Comparison of ENCODE assay signal across 16 cellular contexts in the genomic region with DNA sequence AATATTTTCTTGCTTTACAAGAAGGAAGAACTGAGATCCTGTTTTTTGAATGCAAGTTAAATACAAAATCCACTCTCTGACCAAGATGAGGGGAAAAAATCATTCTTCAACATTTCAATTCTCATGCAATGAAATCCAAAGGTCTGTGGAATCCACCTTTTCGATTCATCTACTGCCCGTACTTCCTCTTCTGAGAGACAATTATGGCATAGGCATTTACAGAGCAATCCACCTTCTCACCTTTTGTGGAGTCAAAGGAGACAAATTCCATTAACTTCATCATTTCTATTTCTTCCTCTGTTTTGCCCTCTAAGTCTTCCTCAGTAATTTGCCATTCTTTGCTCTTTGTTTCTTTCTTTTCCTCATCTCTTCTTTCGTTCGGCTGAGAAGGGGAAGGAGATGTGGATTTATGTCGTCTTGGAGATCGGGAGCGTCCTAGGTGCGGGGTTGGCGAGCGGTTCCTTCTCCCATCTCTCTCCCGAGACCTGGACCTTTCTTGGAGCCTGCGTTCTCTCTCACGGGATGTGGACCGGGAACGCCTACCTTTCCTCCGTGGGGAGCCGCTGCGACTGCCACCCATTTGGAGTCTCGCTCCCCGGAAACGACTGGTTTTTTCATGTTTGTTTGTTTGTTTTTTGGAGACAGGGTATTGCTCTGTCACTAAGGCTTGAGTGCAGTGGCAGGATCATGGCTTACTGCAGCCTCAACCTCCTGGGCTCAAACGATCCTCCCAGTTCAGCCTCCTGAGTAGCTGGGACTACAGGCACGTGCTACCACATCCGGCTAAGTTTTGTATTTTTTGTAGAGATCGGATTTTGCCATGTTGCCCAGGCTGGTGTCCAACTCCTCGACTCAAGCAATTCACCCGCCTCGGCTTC.
"Had no signal": no experiment of that assay in that cellular context is flagged by ENCODE, and none has a peak within 500 bp of the region (broad histone marks: within the 10 kb centered on the region; RNA-seq: fewer than 3 reads in every experiment).

No MANE protein-coding gene starts in this region.

- H3K27me3 Mint-ChIP-seq: activated naive CD4-positive, alpha-beta T cell treated with anti-CD3 and anti-CD28 coated beads, Interleukin-2, amount 50 U/mL, for 24 hours; central memory CD8-positive, alpha-beta T cell had no signal

- H3K4me1 Mint-ChIP-seq: activated naive CD4-positive, alpha-beta T cell treated with anti-CD3 and anti-CD28 coated beads, Interleukin-2, amount 50 U/mL, for 24 hours; central memory CD8-positive, alpha-beta T cell; stimulated activated effector memory CD8-positive, alpha-beta T cell treated with anti-CD3 and anti-CD28 coated beads, Interleukin-12 subunit alpha, Interleukin-12 subunit beta, amount 100 ng/mL, for 72 hours had no signal

- DNase-seq: activated CD4-positive, alpha-beta T cell treated with anti-CD3 and anti-CD28 coated beads, Interleukin-2, amount 50 U/mL, for 1 hour; amniotic stem cell; body of pancreas; foreskin fibroblast; glutamatergic neuron; islet precursor cell; left ventricle myocardium inferior; mesendoderm; T-helper 2 cell; transverse colon had no signal

- H3K36me3 ChIP-seq: esophagus muscularis mucosa, left ventricle myocardium inferior, pancreas, transverse colon had no signal

- H3K4me1 ChIP-seq: body of pancreas, esophagus muscularis mucosa, pancreas, transverse colon had no signal

- H3K27ac Mint-ChIP-seq: activated naive CD4-positive, alpha-beta T cell treated with anti-CD3 and anti-CD28 coated beads, Interleukin-2, amount 50 U/mL, for 24 hours; activated T-helper 2 cell treated with anti-CD3 and anti-CD28 coated beads, Interferon-gamma antibody, Interleukin-2, Interleukin-4, amounts not matched to agents 10 μg/mL and 5 μg/mL and 100 μg/mL, durations not matched to agents 14 hours and 24 hours and 36 hours; stimulated activated effector memory CD8-positive, alpha-beta T cell treated with anti-CD3 and anti-CD28 coated beads, Interleukin-12 subunit alpha, Interleukin-12 subunit beta, amount 100 ng/mL, for 72 hours had no signal

- H3K9me3 Mint-ChIP-seq: activated naive CD4-positive, alpha-beta T cell treated with anti-CD3 and anti-CD28 coated beads, Interleukin-2, amount 50 U/mL, for 24 hours; activated T-helper 2 cell treated with anti-CD3 and anti-CD28 coated beads, Interferon-gamma antibody, Interleukin-2, Interleukin-4, amounts not matched to agents 10 μg/mL and 5 μg/mL and 100 μg/mL, durations not matched to agents 14 hours and 24 hours and 36 hours; central memory CD8-positive, alpha-beta T cell; stimulated activated effector memory CD8-positive, alpha-beta T cell treated with anti-CD3 and anti-CD28 coated beads, Interleukin-12 subunit alpha, Interleukin-12 subunit beta, amount 100 ng/mL, for 72 hours had no signal

- H3K27me3 ChIP-seq: body of pancreas, esophagus muscularis mucosa, pancreas, transverse colon had no signal

- H3K4me3 ChIP-seq: body of pancreas, esophagus muscularis mucosa, left ventricle myocardium inferior, pancreas, transverse colon had no signal

- H3K9me3 ChIP-seq: body of pancreas, esophagus muscularis mucosa, left ventricle myocardium inferior, pancreas, transverse colon had no signal

- H3K27ac ChIP-seq: body of pancreas, esophagus muscularis mucosa, left ventricle myocardium inferior, pancreas, transverse colon had no signal

- H3K4me3 Mint-ChIP-seq: activated naive CD4-positive, alpha-beta T cell treated with anti-CD3 and anti-CD28 coated beads, Interleukin-2, amount 50 U/mL, for 24 hours; central memory CD8-positive, alpha-beta T cell; stimulated activated effector memory CD8-positive, alpha-beta T cell treated with anti-CD3 and anti-CD28 coated beads, Interleukin-12 subunit alpha, Interleukin-12 subunit beta, amount 100 ng/mL, for 72 hours had no signal

- ATAC-seq: body of pancreas; pancreas; stimulated activated effector memory CD8-positive, alpha-beta T cell treated with anti-CD3 and anti-CD28 coated beads, Interleukin-12 subunit alpha, Interleukin-12 subunit beta, amount 100 ng/mL, for 72 hours had no signal

- H3K36me3 Mint-ChIP-seq: activated naive CD4-positive, alpha-beta T cell treated with anti-CD3 and anti-CD28 coated beads, Interleukin-2, amount 50 U/mL, for 24 hours; stimulated activated effector memory CD8-positive, alpha-beta T cell treated with anti-CD3 and anti-CD28 coated beads, Interleukin-12 subunit alpha, Interleukin-12 subunit beta, amount 100 ng/mL, for 72 hours had no signal
